Comparison of ENCODE assay signal across 13 cellular contexts in the genomic region with DNA sequence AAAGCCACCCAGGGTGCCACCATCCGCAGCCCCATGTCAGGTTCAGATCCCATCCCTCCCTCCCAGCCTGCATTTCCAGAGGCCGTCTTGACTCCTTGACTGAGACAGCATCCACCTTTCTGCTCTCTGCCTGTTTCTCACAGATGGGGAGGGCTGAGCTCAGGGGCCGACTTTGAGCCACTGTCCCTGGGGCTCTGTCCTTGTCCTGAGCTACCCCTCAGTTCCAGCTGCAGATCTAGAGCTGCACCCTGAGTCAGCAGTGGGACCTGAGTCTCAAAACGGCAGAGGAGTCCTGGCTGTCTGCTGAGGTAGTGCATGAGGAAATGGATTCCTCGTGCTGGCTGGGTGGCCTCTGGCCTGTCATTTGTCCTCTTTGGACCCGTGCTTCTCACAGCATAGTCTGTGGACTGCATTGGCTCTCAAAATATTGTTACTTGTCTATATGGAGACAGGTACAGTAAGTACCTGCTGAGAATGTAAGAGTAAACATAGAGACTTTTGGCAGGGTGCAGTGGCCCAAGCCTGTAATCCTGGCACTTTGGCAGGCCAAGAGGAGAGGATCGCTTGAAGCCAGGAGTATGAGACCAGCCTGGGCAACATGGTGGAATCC. TPM values are rescaled to one million over a fixed set of nuclear protein-coding genes. Genes with fewer than 3 reads are reported as not detected.
DNase-seq lines count a peak whose midpoint lies in the region; ATAC-seq, FAIRE-seq and TF ChIP-seq lines count a peak whose summit lies in the region.
"Had no signal": no experiment of that assay in that cellular context is flagged by ENCODE, and none has a peak within 500 bp of the region (broad histone marks: within the 10 kb centered on the region; RNA-seq: fewer than 3 reads in every experiment).

No MANE protein-coding gene starts in this region.

- TF ChIP-seq RAD21 in H1 (IDR thresholded peaks at IDR 0.05 in 1 of 2, conservative IDR thresholded peaks at IDR 0.05 in 1 of 2; ENCODE audit: low read depth in 2 of 2, low read length in 2 of 2) = no peak

- no peak overlapping the region for H3K56ac ChIP-seq in H1 (replicated peaks; ENCODE audit: insufficient read length, low read depth, low read length)

- no peak overlapping the region for H3K14ac ChIP-seq in H1 (ENCODE audit: insufficient read length)

- POLR2A ChIA-PET in PC-3 (lab: Charles Lee; ENCODE audit: unreplicated experiment) (no interaction called here), H1 (lab: Charles Lee; ENCODE audit: partially characterized antibody) (interaction anchor here (1.2 kb wide), 1 partner anchor 22 kb away, joined by 4 read pairs; the partner anchor contains the start of gene RPLP1)

- intact Hi-C loops in PC-3 (cut with micrococcal nuclease) = loop anchor here (5.0 kb wide), 2 partner anchors 117 to 987 kb away; no protein-coding TSS in a partner anchor

- no peak overlapping the region for H4K8ac ChIP-seq in H1 (ENCODE audit: extremely low read depth, insufficient read depth, low read length)

- H4K20me1 ChIP-seq in GM23248 (ENCODE audit: insufficient read depth) (no peaks in the 10 kb centered on the region), PC-3 (ENCODE audit: low read length) (no peaks in the 10 kb centered on the region), H1 (replicated peaks in 1 of 2; ENCODE audit: control insufficient read depth in 1 of 2, insufficient read depth in 2 of 2, low read length in 2 of 2) (no peaks in the 10 kb centered on the region), neural progenitor cell (ENCODE audit: low read depth) (no peaks in the 10 kb centered on the region)

- no peak overlapping the region for H2BK12ac ChIP-seq in H1 (ENCODE audit: low read depth, low read length)

- H2BK5ac ChIP-seq in H1 (ENCODE audit: low read depth, low read length) = 0 out of 2 replicates have a peak overlapping the region, but pooled peaks have one; percentile 19

- H2BK20ac ChIP-seq in H1 (ENCODE audit: low read length) = no peak overlapping the region

- peaks cover 7% of the 10 kb centered on the region for H3K4me1 Mint-ChIP-seq in neural progenitor cell

- H2BK120ac ChIP-seq in H1 (replicated peaks; ENCODE audit: low read depth, low read length) = no peak overlapping the region

- H3K27ac ChIP-seq in GM23248 (no peak overlapping the region), PC-3 (ENCODE audit: low read length) (no peak overlapping the region), H1 (ENCODE audit: low read depth, low read length) (no peak overlapping the region), neural progenitor cell (no peak overlapping the region)
- H3K27ac ChIP-seq: esophagus muscularis mucosa, HL-60 had no signal

- H3K23ac ChIP-seq in H1 (ENCODE audit: insufficient read length) = no peak overlapping the region

- H3K4me3 ChIP-seq in GM23248 = no peak overlapping the region
- no peak overlapping the region for H3K4me3 ChIP-seq in PC-3 (ENCODE audit: low read length)
- H3K4me3 ChIP-seq in H1 (ENCODE audit: extremely low read depth in 1 of 4, insufficient read depth in 2 of 4, low read depth in 3 of 4, low read length in 4 of 4) = no peak overlapping the region
- H3K4me3 ChIP-seq in neural progenitor cell = no peak overlapping the region
- H3K4me3 ChIP-seq: esophagus muscularis mucosa, MG63 had no signal

- no peaks in the 10 kb centered on the region for H3F3A ChIP-seq in GM23248 (ENCODE audit: insufficient read depth)
- H3F3A ChIP-seq in PC-3 (ENCODE audit: low read length, unreplicated experiment) = no peaks in the 10 kb centered on the region
- no peaks in the 10 kb centered on the region for H3F3A ChIP-seq in neural progenitor cell (ENCODE audit: low read depth)

- no peak overlapping the region for H2AK5ac ChIP-seq in H1 (ENCODE audit: low read depth, low read length)

- peak overlapping the region; percentile 60 for H3K4ac ChIP-seq in H1 (replicated peaks; ENCODE audit: insufficient read length, low read depth, low read length)

- 79 to 83% methylated on average over 7 of the region's 7 CpGs for whole genome bisulfite sequencing in GM23248 (ENCODE audit: low coverage in 1 of 2, low lambda C conversion rate in 2 of 2, missing lambda C conversion rate in 2 of 2), 2 experiments
- 87% methylated on average over 7 of the region's 7 CpGs; no CpG with 5 or more reads in 1 of the 2 experiments for WGBS in H1 (ENCODE audit: extremely low coverage in 1 of 2, insufficient coverage in 1 of 2, insufficient read length in 1 of 2, insufficient replicate concordance in 2 of 2, low coverage in 1 of 2, low lambda C conversion rate in 2 of 2, missing lambda C conversion rate in 1 of 2), 2 experiments

- peaks cover 4% of the 10 kb centered on the region for H3K36me3 Mint-ChIP-seq in neural progenitor cell

- peaks cover 9% of the 10 kb centered on the region for H3K27me3 Mint-ChIP-seq in neural progenitor cell (ENCODE audit: insufficient read depth, low read depth)

- TF ChIP-seq CTCF in PC-3 (conservative IDR thresholded peaks at IDR 0.05; ENCODE audit: low read depth, low read length) (no peak), H1 (IDR thresholded peaks at IDR 0.05; ENCODE audit: control extremely low read depth in 1 of 3, insufficient read depth in 1 of 3, low read depth in 1 of 3, low read length in 3 of 3) (peak in 1 of 3 experiments; percentile 18; a peak in 1 of 4 replicates), neural progenitor cell (IDR thresholded peaks at IDR 0.05) (no peak)

- H3K79me2 ChIP-seq in GM23248 (ENCODE audit: insufficient read depth) = no peaks in the 10 kb centered on the region
- no peaks in the 10 kb centered on the region for H3K79me2 ChIP-seq in PC-3 (ENCODE audit: low read length)
- no peaks in the 10 kb centered on the region for H3K79me2 ChIP-seq in H1 (ENCODE audit: control insufficient read depth in 1 of 2, insufficient read depth in 2 of 2, low read length in 2 of 2)
- H3K79me2 ChIP-seq in neural progenitor cell (ENCODE audit: low read depth) = no peaks in the 10 kb centered on the region

- H3K27me3 ChIP-seq in GM23248 (replicated peaks; ENCODE audit: insufficient read depth) = no peaks in the 10 kb centered on the region
- H3K27me3 ChIP-seq in PC-3 (ENCODE audit: low read length) = no peaks in the 10 kb centered on the region
- H3K27me3 ChIP-seq in H1 (replicated peaks in 1 of 4; ENCODE audit: control insufficient read depth in 3 of 4, extremely low read depth in 1 of 4, insufficient read depth in 3 of 4, low read length in 3 of 4) = no peaks in the 10 kb centered on the region
- no peaks in the 10 kb centered on the region for H3K27me3 ChIP-seq in neural progenitor cell
- H3K27me3 ChIP-seq: MG63 had no signal

- H3K4me3 Mint-ChIP-seq in neural progenitor cell = peak overlapping the region; percentile 16
- H3K4me3 Mint-ChIP-seq: activated naive CD8-positive, alpha-beta T cell; stimulated activated naive CD8-positive, alpha-beta T cell treated with anti-CD3 and anti-CD28 coated beads, Interleukin-15, amount 100 ng/mL, for 72 hours had no signal

- no peak overlapping the region for H3K18ac ChIP-seq in H1 (ENCODE audit: extremely low read depth, low read length)

- ATAC-seq in PC-3 (peak; percentile 59; the same call in 1 of the 2 replicates), HG03460 (IDR thresholded peaks at IDR 0.05; ENCODE audit: unreplicated experiment) (no peak)

- peaks cover 3% of the 10 kb centered on the region for H3K9me3 Mint-ChIP-seq in neural progenitor cell

- H3K36me3 ChIP-seq in GM23248 (ENCODE audit: low read depth) (no peaks in the 10 kb centered on the region), PC-3 (ENCODE audit: low read depth, low read length) (no peaks in the 10 kb centered on the region), H1 (ENCODE audit: control insufficient read depth in 2 of 4, insufficient read depth in 4 of 4, low read length in 3 of 4) (no peaks in the 10 kb centered on the region), neural progenitor cell (no peaks in the 10 kb centered on the region)
- H3K36me3 ChIP-seq: esophagus muscularis mucosa, MG63 had no signal

- H4K91ac ChIP-seq in H1 (replicated peaks; ENCODE audit: insufficient read length, low read length) = no peak overlapping the region

- no peak for FAIRE-seq in H1 (lab: Jason Lieb, UNC)

- H3K79me1 ChIP-seq in H1 (ENCODE audit: low read depth, low read length) = no peaks in the 10 kb centered on the region

- no TSS peak for BruUV-seq in PC-3 (replicated peaks; lab: Mats Ljungman, UMichigan)

- no peaks in the 10 kb centered on the region for H3K23me2 ChIP-seq in H1 (ENCODE audit: low read depth, low read length)

- H3K9me3 ChIP-seq in GM23248 (ENCODE audit: low read depth) (no peaks in the 10 kb centered on the region), PC-3 (ENCODE audit: low read length) (no peaks in the 10 kb centered on the region), H1 (ENCODE audit: insufficient read depth in 2 of 2, low read depth in 1 of 2, low read length in 1 of 2) (peaks cover 0 to 2% of the 10 kb centered on the region in 2 experiments; a peak in 1 of 4 replicates), neural progenitor cell (ENCODE audit: low read depth) (no peaks in the 10 kb centered on the region)
- H3K9me3 ChIP-seq: esophagus muscularis mucosa had no signal

- H2AFZ ChIP-seq in GM23248 = no peak overlapping the region
- H2AFZ ChIP-seq in PC-3 (ENCODE audit: low read length) = no peak overlapping the region
- no peak overlapping the region for H2AFZ ChIP-seq in H1 (ENCODE audit: low read length)
- H2AFZ ChIP-seq in neural progenitor cell (replicated peaks) = no peak overlapping the region

- H3K9ac ChIP-seq in GM23248 (no peak overlapping the region), PC-3 (ENCODE audit: low read length) (no peak overlapping the region), H1 (replicated peaks in 1 of 4; ENCODE audit: extremely low read depth in 1 of 4, low read depth in 3 of 4, low read length in 3 of 4) (no peak overlapping the region; a peak in 1 of 7 replicates), neural progenitor cell (no peak overlapping the region)

- no peak for TF ChIP-seq POLR2A in H1 (IDR thresholded peaks at IDR 0.05; ENCODE audit: control extremely low read depth in 1 of 2, low read depth in 2 of 2, low read length in 2 of 2)

- in situ Hi-C loops in GM23248 (cut with MboI) = no loop called here

- DNase-seq in GM23248 = peak; percentile 55
- DNase-seq in PC-3 = no peak
- DNase-seq in H1 (ENCODE audit: low read depth in 1 of 2, low spot score in 2 of 2) = no peak
- no peak for DNase-seq in neural progenitor cell (ENCODE audit: low spot score)
- no peak for DNase-seq in DMS 273 (lab: John Stamatoyannopoulos, UW; ENCODE audit: unreplicated experiment)
- no peak for DNase-seq in LoVo (ENCODE audit: low spot score)
- DNase-seq: cerebellar nuclear complex had no signal

- H3K4me1 ChIP-seq in GM23248 (ENCODE audit: insufficient read depth) (peaks cover 9% of the 10 kb centered on the region), PC-3 (ENCODE audit: insufficient read depth, low read length) (peaks cover 11% of the 10 kb centered on the region), H1 (replicated peaks in 1 of 4; ENCODE audit: control insufficient read depth in 3 of 4, insufficient read depth in 4 of 4, low read length in 3 of 4) (no peaks in the 10 kb centered on the region), neural progenitor cell (no peaks in the 10 kb centered on the region)

- H3K4me2 ChIP-seq in GM23248 (ENCODE audit: unreplicated experiment) (no peak overlapping the region), PC-3 (ENCODE audit: low read length) (no peak overlapping the region), H1 (ENCODE audit: insufficient read depth in 1 of 2, low read depth in 2 of 2, low read length in 2 of 2) (no peak overlapping the region), neural progenitor cell (no peak overlapping the region)

- H3K9me2 ChIP-seq in GM23248 (ENCODE audit: insufficient read depth) = no peaks in the 10 kb centered on the region
- H3K9me2 ChIP-seq in PC-3 (replicated peaks; ENCODE audit: low read length) = no peaks in the 10 kb centered on the region

- no peak overlapping the region for H2BK15ac ChIP-seq in H1 (ENCODE audit: low read length)

- H3K27ac Mint-ChIP-seq in neural progenitor cell = peak overlapping the region; percentile 43
- H3K27ac Mint-ChIP-seq: activated naive CD8-positive, alpha-beta T cell had no signal

- TF ChIP-seq EP300 in H1 (IDR thresholded peaks at IDR 0.05; ENCODE audit: borderline replicate concordance in 1 of 2, low read depth in 2 of 2, low read length in 2 of 2) = no peak

- CTCF ChIA-PET in PC-3 (lab: Charles Lee) (interaction anchor here (0.8 kb wide), 1 partner anchor 1031 kb away, joined by 3 read pairs; no protein-coding TSS in a partner anchor), H1 (lab: Charles Lee; ENCODE audit: partially characterized antibody) (interaction anchor here (0.8 to 7.0 kb wide), 18 partner anchors 9 to 1013 kb away, joined by 3 to 70 read pairs (median 5); no protein-coding TSS in a partner anchor)

- H4K5ac ChIP-seq in H1 (ENCODE audit: insufficient read length, low read depth, low read length) = no peak overlapping the region

RNA-seq across cellular contexts. Expression of gene RPLP1, which starts 22.3 kb away (rescaled TPM):
- 167 and 172 TPM in 2 replicates for total RNA-seq in GM23248 (2014; rRNA removed; shearing (Covaris generic))
- polyA plus RNA-seq in GM23248 (2016; fragmentation: Nextera tagmentation; extraction: Ambion mirVana) (952 and 963 TPM in 2 replicates), H1 (2011; rRNA removed) (3,704 and 4,387 TPM in 2 replicates)
- total RNA-seq in PC-3 (2014; rRNA removed) (216 and 253 TPM in 2 replicates), neural progenitor cell (ENCODE audit: low replicate concordance) (109 and 376 TPM in 2 replicates)
- 2,089 and 2,151 TPM in 2 replicates for total RNA-seq in H1 (2021; fragmentation: NEBNext Ultra II Directional; extraction: Animal tissue kit (Norgen Biotek cat#: 25700))
- polyA plus RNA-seq in H1 (2011; cell fraction: cytosol; rRNA removed) = 2,748 TPM
- 1,651 TPM for polyA plus RNA-seq in H1 (2011; cell fraction: nucleus; rRNA removed)
- 1,981 to 3,990 TPM (median 2,946 TPM) in 4 replicates for polyA plus RNA-seq in H1 (2012, experiment 1 of 2)
- polyA plus RNA-seq in H1 (2012, experiment 2 of 2) = 11,458 TPM
- 3,955 TPM for polyA plus RNA-seq in H1 (2013, experiment 1 of 2)
- polyA plus RNA-seq in H1 (2013, experiment 2 of 2) = 3,734 TPM
- 238 and 353 TPM in 2 replicates for polyA minus RNA-seq in H1 (2011; rRNA and poly(A)+ RNA removed)
- 4,450 TPM for polyA minus RNA-seq in H1 (2011; cell fraction: cytosol; rRNA and poly(A)+ RNA removed)
- 579 TPM for polyA minus RNA-seq in H1 (2011; cell fraction: nucleus; rRNA and poly(A)+ RNA removed)
